In the genomic region with DNA sequence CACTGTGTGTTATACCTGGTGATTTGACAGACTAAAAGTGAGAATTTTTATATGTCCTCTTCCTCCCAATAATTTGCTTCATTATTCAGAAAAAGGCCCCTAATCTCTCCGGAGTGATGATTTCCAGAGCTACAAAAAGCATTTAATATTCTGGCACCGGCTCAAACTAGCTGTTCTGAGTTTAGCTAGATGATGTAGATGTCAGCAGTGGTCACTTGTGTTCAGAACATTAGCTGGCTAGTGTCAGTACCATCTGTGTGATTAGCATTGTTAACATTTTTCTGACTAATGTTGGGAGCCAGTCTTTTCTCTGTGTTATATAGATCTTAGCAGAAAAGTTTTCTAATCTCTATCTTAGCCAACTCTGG, we compare ENCODE assay signal across 12 cellular contexts.
A peak's percentile ranks its signal among the peaks of the same experiment; 100 is the strongest.
DNase-seq lines count a peak whose midpoint lies in the region; ATAC-seq and TF ChIP-seq lines count a peak whose summit lies in the region.
"Had no signal": no experiment of that assay in that cellular context is flagged by ENCODE, and none has a peak within 500 bp of the region (broad histone marks: within the 10 kb centered on the region; RNA-seq: fewer than 3 reads in every experiment).

No MANE protein-coding gene starts in this region.

- H3K36me3 ChIP-seq in ACC112 (ENCODE audit: insufficient read depth, low read length), result peaks cover 8% of the 10 kb centered on the region; the same call in 1 of the 2 replicates
- H3K36me3 ChIP-seq in adipocyte (ENCODE audit: control insufficient read depth, insufficient read depth, low read length, severe bottlenecking), result no peaks in the 10 kb centered on the region
- H3K36me3 ChIP-seq in parathyroid adenoma (ENCODE audit: control insufficient read depth, insufficient read depth, low read length), result no peaks in the 10 kb centered on the region

- H3K79me2 ChIP-seq in ACC112 (ENCODE audit: control insufficient read depth, insufficient read depth, low read length, unreplicated experiment) (no peaks in the 10 kb centered on the region), parathyroid adenoma (peaks cover 2% of the 10 kb centered on the region)

- CTCF ChIA-PET in activated CD8-positive, alpha-beta T cell treated with anti-CD3 and anti-CD28 coated beads for 36 hours (lab: Charles Lee), result interaction anchor here (1.0 to 2.6 kb wide), 5 partner anchors 9 to 176 kb away, joined by 3 to 8 read pairs (median 7); no protein-coding TSS in a partner anchor

- no peak overlapping the region for H3K4me2 ChIP-seq in parathyroid adenoma (ENCODE audit: low read length)
- H3K4me2 ChIP-seq: PC-9 had no signal

- H3K9ac ChIP-seq in adipocyte (ENCODE audit: low read length), result peak overlapping the region; percentile 16
- H3K9ac ChIP-seq in parathyroid adenoma, result no peak overlapping the region

- POLR2A ChIA-PET in activated CD8-positive, alpha-beta T cell treated with anti-CD3 and anti-CD28 coated beads for 36 hours (lab: Charles Lee), result interaction anchor here (0.9 kb wide), 1 partner anchor 33 kb away, joined by 3 read pairs; no protein-coding TSS in a partner anchor

- H3K4me1 Mint-ChIP-seq in activated CD8-positive, alpha-beta T cell treated with anti-CD3 and anti-CD28 coated beads for 36 hours (ENCODE audit: low read depth), result peaks cover 5% of the 10 kb centered on the region

- DNase-seq in adipocyte (ENCODE audit: low read depth), result peak; percentile 60
- DNase-seq in Right ventricle myocardium superior, result no peak
- DNase-seq in NCI-H187 treated with DMSO at 0.1 percent for 48 hours (lab: John Stamatoyannopoulos, UW), result no peak
- DNase-seq in superior temporal gyrus (ENCODE audit: extremely low spot score), result no peak
- no peak for DNase-seq in activated CD8-positive, alpha-beta T cell treated with anti-CD3 and anti-CD28 coated beads for 36 hours
- DNase-seq: activated T-cell treated with anti-CD3 and anti-CD28 coated beads, Interleukin-2, amount 50 U/mL, for 24 hours; cortex of kidney; DND-41; PC-9 had no signal

- H2AFZ ChIP-seq in ACC112 (ENCODE audit: low read length, unreplicated experiment) (no peak overlapping the region), parathyroid adenoma (no peak overlapping the region)
- H2AFZ ChIP-seq: PC-9 had no signal

- intact Hi-C loops in Right ventricle myocardium superior (cut with DNase I), result no loop called here
- intact Hi-C loops in activated CD8-positive, alpha-beta T cell treated with anti-CD3 and anti-CD28 coated beads for 36 hours (cut with micrococcal nuclease), result no loop called here

- H3K4me3 ChIP-seq in ACC112 (ENCODE audit: low read depth, low read length) (no peak overlapping the region), adipocyte (ENCODE audit: low read length) (peak overlapping the region; percentile 11), parathyroid adenoma (ENCODE audit: low read depth, low read length) (no peak overlapping the region)
- H3K4me3 ChIP-seq: PC-9 had no signal

- no peak for TF ChIP-seq CTCF in parathyroid adenoma (IDR thresholded peaks at IDR 0.05)
- TF ChIP-seq CTCF in activated CD8-positive, alpha-beta T cell treated with anti-CD3 and anti-CD28 coated beads for 36 hours (IDR thresholded peaks at IDR 0.05), result no peak

- H3K9me3 ChIP-seq in adipocyte (ENCODE audit: control insufficient read depth, low read length), result no peaks in the 10 kb centered on the region
- no peaks in the 10 kb centered on the region for H3K9me3 ChIP-seq in parathyroid adenoma (ENCODE audit: control insufficient read depth, low read length)

- no peak overlapping the region for H3K4me3 Mint-ChIP-seq in activated CD8-positive, alpha-beta T cell treated with anti-CD3 and anti-CD28 coated beads for 36 hours
- H3K4me3 Mint-ChIP-seq: activated T-cell treated with anti-CD3 and anti-CD28 coated beads, Interleukin-2, amount 50 U/mL, for 24 hours had no signal

- no peak overlapping the region for H3K27ac Mint-ChIP-seq in activated CD8-positive, alpha-beta T cell treated with anti-CD3 and anti-CD28 coated beads for 36 hours
- H3K27ac Mint-ChIP-seq: activated T-cell treated with anti-CD3 and anti-CD28 coated beads, Interleukin-2, amount 50 U/mL, for 24 hours had no signal

- H3K4me1 ChIP-seq in ACC112 (ENCODE audit: control insufficient read depth, insufficient read depth, low read length, unreplicated experiment) (peaks cover 6% of the 10 kb centered on the region), adipocyte (ENCODE audit: control insufficient read depth, insufficient read depth, low read length) (peaks cover 31% of the 10 kb centered on the region), parathyroid adenoma (no peaks in the 10 kb centered on the region)

- H3K36me3 Mint-ChIP-seq in activated CD8-positive, alpha-beta T cell treated with anti-CD3 and anti-CD28 coated beads for 36 hours (ENCODE audit: low read depth), result peaks cover 54% of the 10 kb centered on the region

- peak overlapping the region; percentile 43; the same call in 1 of the 2 replicates for H3K27ac ChIP-seq in ACC112 (ENCODE audit: low read depth, low read length)
- H3K27ac ChIP-seq in parathyroid adenoma, result peak overlapping the region; percentile 47
- H3K27ac ChIP-seq: PC-9 had no signal

- H3K9me3 Mint-ChIP-seq in activated CD8-positive, alpha-beta T cell treated with anti-CD3 and anti-CD28 coated beads for 36 hours, result peaks cover 8% of the 10 kb centered on the region

- peak; percentile 88 for ATAC-seq in Right ventricle myocardium superior (ENCODE audit: poor library complexity)
- no peak for ATAC-seq in HG03460 (IDR thresholded peaks at IDR 0.05; ENCODE audit: unreplicated experiment)
- ATAC-seq in activated CD8-positive, alpha-beta T cell treated with anti-CD3 and anti-CD28 coated beads for 36 hours, result no peak

- H3K27me3 Mint-ChIP-seq in activated CD8-positive, alpha-beta T cell treated with anti-CD3 and anti-CD28 coated beads for 36 hours, result no peaks in the 10 kb centered on the region
- H3K27me3 Mint-ChIP-seq: activated T-cell treated with anti-CD3 and anti-CD28 coated beads, Interleukin-2, amount 50 U/mL, for 24 hours had no signal

- H3K27me3 ChIP-seq in ACC112 (ENCODE audit: insufficient read depth, low read length) (no peaks in the 10 kb centered on the region), adipocyte (replicated peaks; ENCODE audit: control insufficient read depth, insufficient read depth, low read length) (no peaks in the 10 kb centered on the region), parathyroid adenoma (ENCODE audit: control insufficient read depth, insufficient read depth, low read length) (no peaks in the 10 kb centered on the region)
